Comparison of ENCODE assay signal across 27 cellular contexts in the genomic region with DNA sequence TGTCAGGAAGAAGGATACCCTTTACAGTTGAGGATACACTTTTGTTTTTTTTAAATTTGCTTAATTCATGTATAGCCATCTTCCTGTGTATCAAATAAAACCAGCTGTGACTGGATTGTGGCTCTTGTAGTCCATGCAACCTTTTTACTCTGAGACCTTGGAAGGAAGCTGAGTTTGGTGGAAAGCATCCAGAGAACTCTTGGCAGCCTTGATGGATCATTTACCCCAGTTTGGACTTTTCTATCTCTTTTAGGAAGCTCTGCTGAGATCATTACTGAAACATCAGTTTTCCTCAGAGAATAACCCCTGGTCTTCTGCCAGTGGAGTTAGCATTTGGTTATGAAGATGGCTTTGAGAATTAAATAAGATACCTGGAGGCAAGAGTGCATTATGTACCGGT. TPM values are rescaled to one million over a fixed set of nuclear protein-coding genes. Genes with fewer than 3 reads are reported as not detected.
DNase-seq lines count a peak whose midpoint lies in the region; ATAC-seq and TF ChIP-seq lines count a peak whose summit lies in the region.
"Had no signal": no experiment of that assay in that cellular context is flagged by ENCODE, and none has a peak within 500 bp of the region (broad histone marks: within the 10 kb centered on the region; RNA-seq: fewer than 3 reads in every experiment).

No MANE protein-coding gene starts in this region.

- H3K27me3 ChIP-seq in left ventricle myocardium inferior (ENCODE audit: low read depth) (no peaks in the 10 kb centered on the region), spleen (replicated peaks in 1 of 7) (no peaks in the 10 kb centered on the region)
- H3K27me3 ChIP-seq: brain microvascular endothelial cell, stomach, transverse colon had no signal

- H3K36me3 ChIP-seq in left ventricle myocardium inferior (no peaks in the 10 kb centered on the region), spleen (no peaks in the 10 kb centered on the region)
- H3K36me3 ChIP-seq: brain microvascular endothelial cell, stomach, transverse colon had no signal

- peak; percentile 34 for DNase-seq in GM04503 (ENCODE audit: low read depth)
- no peak for DNase-seq in left ventricle myocardium inferior
- DNase-seq in skeletal muscle cell (ENCODE audit: low read depth) = peak; percentile 70
- no peak for DNase-seq in stimulated activated naive B cell treated with anti-CD40 and anti-IgM and Interleukin-4, amounts not matched to agents 10 μg/mL and 1 μg/mL and 100 μg/mL, for 72 hours
- DNase-seq in spleen = no peak
- DNase-seq: activated CD4-positive, CD25-positive, alpha-beta regulatory T cell treated with anti-CD3 and anti-CD28 coated beads, Interleukin-2, amount 50 U/mL, for 72 hours; activated CD8-positive, alpha-beta T cell treated with anti-CD3 and anti-CD28 coated beads for 36 hours; activated naive CD8-positive, alpha-beta T cell treated with anti-CD3 and anti-CD28 coated beads, Interleukin-2, amount 10 ng/mL, durations not matched to agents 7 days and 5 days; brain microvascular endothelial cell; CD4-positive, alpha-beta T cell; effector CD8-positive, alpha-beta T cell; erythroblast; mesendoderm; NCI-H524 treated with DMSO at 0.1 percent for 48 hours; occipital lobe; stimulated activated CD4-positive, alpha-beta T cell treated with anti-CD3 and anti-CD28 coated beads, Interleukin-15, amount 100 ng/mL, for 24 hours; stomach; transverse colon had no signal

- peak overlapping the region in 1 of 5 experiments; percentile 37 for H3K4me3 Mint-ChIP-seq in brain
- H3K4me3 Mint-ChIP-seq in stimulated activated naive B cell treated with anti-CD40 and anti-IgM and Interleukin-4, amounts not matched to agents 10 μg/mL and 1 μg/mL and 100 μg/mL, for 72 hours = no peak overlapping the region
- H3K4me3 Mint-ChIP-seq: activated CD8-positive, alpha-beta T cell treated with anti-CD3 and anti-CD28 coated beads for 36 hours; activated naive CD8-positive, alpha-beta T cell treated with anti-CD3 and anti-CD28 coated beads, Interleukin-2, amount 10 ng/mL, durations not matched to agents 7 days and 5 days; CD4-positive, alpha-beta T cell had no signal

- H3K9me3 ChIP-seq in left ventricle myocardium inferior (replicated peaks) (peaks cover 7% of the 10 kb centered on the region), spleen (peaks cover 0 to 14% (median 9%) of the 10 kb centered on the region in 8 donors)

- H3K27ac ChIP-seq in left ventricle myocardium inferior (replicated peaks) (peak overlapping the region; percentile 0), spleen (no peak overlapping the region)
- H3K27ac ChIP-seq: brain microvascular endothelial cell, KMS-11, stomach, transverse colon had no signal

- H3K4me1 ChIP-seq in left ventricle myocardium inferior (peaks cover 25% of the 10 kb centered on the region), spleen (no peaks in the 10 kb centered on the region)
- H3K4me1 ChIP-seq: stomach, transverse colon had no signal

- no peak for ATAC-seq in stimulated activated naive B cell treated with anti-CD40 and anti-IgM and Interleukin-4, amounts not matched to agents 10 μg/mL and 1 μg/mL and 100 μg/mL, for 72 hours (replicated peaks)
- ATAC-seq in HG02588 (IDR thresholded peaks at IDR 0.05; ENCODE audit: unreplicated experiment) (no peak), GM21825 (IDR thresholded peaks at IDR 0.05; ENCODE audit: unreplicated experiment) (no peak)
- ATAC-seq: activated CD8-positive, alpha-beta T cell treated with anti-CD3 and anti-CD28 coated beads for 36 hours; Panc1 had no signal

- H3K4me3 ChIP-seq in left ventricle myocardium inferior (no peak overlapping the region), skeletal muscle cell (ENCODE audit: low read depth, low read length) (no peak overlapping the region), spleen (no peak overlapping the region)
- H3K4me3 ChIP-seq: stomach, transverse colon had no signal

- no peak for TF ChIP-seq POLR2A in spleen (IDR thresholded peaks at IDR 0.05)

- peak overlapping the region in 3 of 5 experiments; percentile 18 to 75 (median 48) for H3K27ac Mint-ChIP-seq in brain
- H3K27ac Mint-ChIP-seq in stimulated activated naive B cell treated with anti-CD40 and anti-IgM and Interleukin-4, amounts not matched to agents 10 μg/mL and 1 μg/mL and 100 μg/mL, for 72 hours = no peak overlapping the region
- H3K27ac Mint-ChIP-seq: activated CD8-positive, alpha-beta T cell treated with anti-CD3 and anti-CD28 coated beads for 36 hours; activated naive CD8-positive, alpha-beta T cell treated with anti-CD3 and anti-CD28 coated beads, Interleukin-2, amount 10 ng/mL, durations not matched to agents 7 days and 5 days; CD4-positive, alpha-beta T cell had no signal

- peaks cover 35% of the 10 kb centered on the region for H3K4me1 Mint-ChIP-seq in brain
- no peaks in the 10 kb centered on the region for H3K4me1 Mint-ChIP-seq in stimulated activated naive B cell treated with anti-CD40 and anti-IgM and Interleukin-4, amounts not matched to agents 10 μg/mL and 1 μg/mL and 100 μg/mL, for 72 hours
- H3K4me1 Mint-ChIP-seq: activated naive CD8-positive, alpha-beta T cell treated with anti-CD3 and anti-CD28 coated beads, Interleukin-2, amount 10 ng/mL, durations not matched to agents 7 days and 5 days had no signal

- H3K9me3 Mint-ChIP-seq in brain = peaks cover 6 to 23% (median 22%) of the 10 kb centered on the region in 5 experiments
- peaks cover 6 to 7% of the 10 kb centered on the region in 2 donors for H3K9me3 Mint-ChIP-seq in stimulated activated naive B cell treated with anti-CD40 and anti-IgM and Interleukin-4, amounts not matched to agents 10 μg/mL and 1 μg/mL and 100 μg/mL, for 72 hours
- H3K9me3 Mint-ChIP-seq: CD4-positive, alpha-beta T cell had no signal

- peaks cover 3% of the 10 kb centered on the region for H3K27me3 Mint-ChIP-seq in brain
- H3K27me3 Mint-ChIP-seq in stimulated activated naive B cell treated with anti-CD40 and anti-IgM and Interleukin-4, amounts not matched to agents 10 μg/mL and 1 μg/mL and 100 μg/mL, for 72 hours = peaks cover 8 to 19% of the 10 kb centered on the region in 2 donors

- H3K36me3 Mint-ChIP-seq in brain = peaks cover 28% of the 10 kb centered on the region
- H3K36me3 Mint-ChIP-seq in stimulated activated naive B cell treated with anti-CD40 and anti-IgM and Interleukin-4, amounts not matched to agents 10 μg/mL and 1 μg/mL and 100 μg/mL, for 72 hours = peaks cover 0 to 12% of the 10 kb centered on the region in 2 donors

- 86 to 92% (median 86%) methylated on average over 1 of the region's 1 CpG for WGBS in spleen, 5 donors

- intact Hi-C loops in left ventricle myocardium inferior (cut with micrococcal nuclease) (no loop called here), spleen (cut with DNase I; ENCODE audit: low total_unique reads) (no loop called here)

- TF ChIP-seq CTCF in brain (conservative IDR thresholded peaks at IDR 0.05) (no peak), left ventricle myocardium inferior (IDR thresholded peaks at IDR 0.05; ENCODE audit: borderline replicate concordance) (no peak), spleen (IDR thresholded peaks at IDR 0.05 in 8 of 11, conservative IDR thresholded peaks at IDR 0.05 in 3 of 11) (no peak)

RNA-seq across cellular contexts. Expression of a gene that starts 21.2 kb away (rescaled TPM):
- polyA plus RNA-seq in brain (ENCODE audit: insufficient read depth, low read depth, low replicate concordance) = not detected
- total RNA-seq in left ventricle myocardium inferior = 0.11 TPM
- total RNA-seq in spleen = not detected
- polyA plus RNA-seq in spleen = not detected
- total RNA-seq: activated CD8-positive, alpha-beta T cell treated with anti-CD3 and anti-CD28 coated beads for 36 hours; activated naive CD8-positive, alpha-beta T cell treated with anti-CD3 and anti-CD28 coated beads, Interleukin-2, amount 10 ng/mL, durations not matched to agents 7 days and 5 days; CD4-positive, alpha-beta T cell; glomerular endothelial cell; H1; HT1080; occipital lobe; renal cortical epithelial cell; stomach had no signal
- polyA plus RNA-seq: H1, stomach had no signal

RNA-seq across cellular contexts. Expression of a gene that starts 38.8 kb away (rescaled TPM):
- polyA plus RNA-seq in brain (ENCODE audit: insufficient read depth, low read depth, low replicate concordance) (150 TPM), spleen (100 to 1,000 TPM; 122 to 208 (median 190) TPM)
- total RNA-seq in left ventricle myocardium inferior (33.6 TPM), spleen (100 to 1,000 TPM; 141 to 221 (median 171) TPM)

Comparison
In these comparisons a context has a peak if more than half of its experiments do, and no peak if none do; other contexts are left out.
1. DNase-seq: peak in GM04503 (single experiment) and skeletal muscle cell (single experiment); none in left ventricle myocardium inferior (single experiment), stimulated activated naive B cell treated with anti-CD40 and anti-IgM and Interleukin-4, amounts not matched to agents 10 μg/mL and 1 μg/mL and 100 μg/mL, for 72 hours (single experiment) and spleen (single experiment).